In genomic region chr12:45729233-45730115, GRCh38 we compare ENCODE assay signal across 8 cellular contexts. TPM values are rescaled to one million over a fixed set of nuclear protein-coding genes. Genes with fewer than 3 reads are reported as not detected.
DNase-seq lines count a peak whose midpoint lies in the region; ATAC-seq, FAIRE-seq and TF ChIP-seq lines count a peak whose summit lies in the region.

Gene ARID2, plus strand, starts transcription at chr12:45729706. Its CDS starts 131 bp downstream, at chr12:45729837.

- peak within 1 kb of the TSS; percentile 94 for H2BK5ac ChIP-seq in neuronal stem cell (ENCODE audit: low read length)

- peak within 1 kb of the TSS; percentile 96 for H3K4me3 Mint-ChIP-seq in CD8-positive, alpha-beta T cell

- H4K8ac ChIP-seq in neuronal stem cell (ENCODE audit: low read depth, low read length): no peak within 1 kb of the TSS

- intact Hi-C loops in CD8-positive, alpha-beta T cell (cut with DNase I, micrococcal nuclease): loop anchor here (1.0 to 10.0 kb wide), 12 partner anchors 15 to 1978 kb away; partner anchors contain the start of genes ANO6 (in 1 of the 2), RPAP3 (in 1 of the 2), SCAF11 (in 1 of the 2) and SLC38A1 (in 1 of the 2)

- H3K4me1 Mint-ChIP-seq in CD8-positive, alpha-beta T cell (ENCODE audit: low read depth): peaks cover 24% of the 10 kb centered on the region

- peak within 1 kb of the TSS; percentile 84 for H2AK5ac ChIP-seq in neuronal stem cell (ENCODE audit: low read depth, low read length)

- no peaks in the 10 kb centered on the region for H3K9me3 ChIP-seq in CD8-positive, alpha-beta T cell (ENCODE audit: low read length)
- H3K9me3 ChIP-seq in RWPE2 (ENCODE audit: severe bottlenecking) (no peaks in the 10 kb centered on the region), neuronal stem cell (replicated peaks in 1 of 2; ENCODE audit: control insufficient read depth in 2 of 2, insufficient read depth in 1 of 2, low read depth in 1 of 2, low read length in 2 of 2) (no peaks in the 10 kb centered on the region), subcutaneous abdominal adipose tissue (ENCODE audit: control insufficient read depth in 5 of 5, low read length in 5 of 5) (no peaks in the 10 kb centered on the region)

- H2BK120ac ChIP-seq in neuronal stem cell (ENCODE audit: low read depth, low read length): peak within 1 kb of the TSS; percentile 72

- peaks cover 21% of the 10 kb centered on the region for H3K4me1 ChIP-seq in CD8-positive, alpha-beta T cell (ENCODE audit: insufficient read depth, low read length)
- H3K4me1 ChIP-seq in RWPE2 (ENCODE audit: insufficient read depth, poor library complexity, severe bottlenecking): peaks cover 24% of the 10 kb centered on the region
- H3K4me1 ChIP-seq in neuronal stem cell (ENCODE audit: control insufficient read depth in 2 of 2, insufficient read depth in 1 of 2, low read depth in 1 of 2, low read length in 2 of 2): peaks cover 0 to 8% of the 10 kb centered on the region in 2 donors
- peaks cover 5 to 51% (median 43%) of the 10 kb centered on the region in 5 donors for H3K4me1 ChIP-seq in subcutaneous abdominal adipose tissue (ENCODE audit: control insufficient read depth in 5 of 5, insufficient read depth in 5 of 5, low read length in 5 of 5)

- TF ChIP-seq CTCF in CD8-positive, alpha-beta T cell (IDR thresholded peaks at IDR 0.05): no peak
- no peak for TF ChIP-seq CTCF in RWPE2 (IDR thresholded peaks at IDR 0.05; ENCODE audit: poor library complexity, severe bottlenecking)

- WGBS in neuronal stem cell (ENCODE audit: extremely low coverage in 2 of 2, insufficient read length in 2 of 2, insufficient replicate concordance in 1 of 2), 2 donors: no CpG with 5 or more reads among the region's 89 CpGs

- no peak within 1 kb of the TSS for H2BK12ac ChIP-seq in neuronal stem cell (ENCODE audit: low read length)

- no peaks in the 10 kb centered on the region for H3K27me3 ChIP-seq in CD8-positive, alpha-beta T cell (ENCODE audit: insufficient read depth, low read length)
- H3K27me3 ChIP-seq in RWPE2 (ENCODE audit: insufficient read depth, poor library complexity, severe bottlenecking) (no peaks in the 10 kb centered on the region), neuronal stem cell (ENCODE audit: control insufficient read depth in 3 of 3, insufficient read depth in 3 of 3, low read depth in 1 of 3, low read length in 3 of 3) (no peaks in the 10 kb centered on the region), subcutaneous abdominal adipose tissue (ENCODE audit: control insufficient read depth in 5 of 5, insufficient read depth in 4 of 5, low read length in 5 of 5) (no peaks in the 10 kb centered on the region)

- H3K36me3 Mint-ChIP-seq in CD8-positive, alpha-beta T cell: peaks cover 31% of the 10 kb centered on the region

- peak within 1 kb of the TSS; percentile 98 for H3K23ac ChIP-seq in neuronal stem cell (ENCODE audit: low read depth, low read length, poor library complexity)

- H3K27ac ChIP-seq in CD8-positive, alpha-beta T cell (ENCODE audit: low read depth, low read length): peak within 1 kb of the TSS; percentile 90
- peak within 1 kb of the TSS; percentile 93 for H3K27ac ChIP-seq in RWPE2 (ENCODE audit: poor library complexity, severe bottlenecking)
- peak within 1 kb of the TSS; percentile 98 for H3K27ac ChIP-seq in neuronal stem cell (replicated peaks; ENCODE audit: low read length)
- peak within 1 kb of the TSS; percentile 98 for H3K27ac ChIP-seq in subcutaneous abdominal adipose tissue (ENCODE audit: low read depth, low read length)

- no peaks in the 10 kb centered on the region for H3K36me3 ChIP-seq in CD8-positive, alpha-beta T cell (ENCODE audit: insufficient read depth, low read length)
- H3K36me3 ChIP-seq in RWPE2 (ENCODE audit: low read depth) (peaks cover 31% of the 10 kb centered on the region), neuronal stem cell (replicated peaks in 1 of 2; ENCODE audit: control insufficient read depth in 2 of 2, insufficient read depth in 2 of 2, low read length in 2 of 2) (peaks cover 0 to 33% of the 10 kb centered on the region in 2 donors), subcutaneous abdominal adipose tissue (ENCODE audit: control insufficient read depth in 5 of 5, insufficient read depth in 5 of 5, low read length in 5 of 5) (no peaks in the 10 kb centered on the region)

- peak within 1 kb of the TSS; percentile 97 for H3K9ac ChIP-seq in neuronal stem cell (ENCODE audit: low read depth, low read length, poor library complexity)
- peak within 1 kb of the TSS; percentile 93 to 99 (median 96) for H3K9ac ChIP-seq in subcutaneous abdominal adipose tissue (ENCODE audit: low read length in 5 of 5)

- no peak within 1 kb of the TSS for H2BK15ac ChIP-seq in neuronal stem cell (ENCODE audit: low read length)

- H3K27ac Mint-ChIP-seq in CD8-positive, alpha-beta T cell: peak within 1 kb of the TSS; percentile 97

- POLR2A ChIA-PET in CD8-positive, alpha-beta T cell (lab: Charles Lee): interaction anchor here (0.7 to 5.1 kb wide), 11 partner anchors 9 to 642 kb away, joined by 3 to 44 read pairs (median 10); partner anchors contain the start of genes SCAF11 and SLC38A1

- peak within 1 kb of the TSS; percentile 82 for H3K14ac ChIP-seq in neuronal stem cell (ENCODE audit: low read length)

- H3K27me3 Mint-ChIP-seq in CD8-positive, alpha-beta T cell (ENCODE audit: low read depth): no peaks in the 10 kb centered on the region

- FAIRE-seq in frontal cortex (lab: Jason Lieb, UNC): no peak

- CTCF ChIA-PET in CD8-positive, alpha-beta T cell (lab: Charles Lee): interaction anchor here (0.7 to 1.6 kb wide), 5 partner anchors 12 to 260 kb away, joined by 3 to 9 read pairs (median 4); no protein-coding TSS in a partner anchor

- no peaks in the 10 kb centered on the region for H3K9me3 Mint-ChIP-seq in CD8-positive, alpha-beta T cell

- peak; percentile 27 to 82 (median 64) for DNase-seq in CD8-positive, alpha-beta T cell
- DNase-seq in HT1080 (ENCODE audit: low read depth) (peak; percentile 60), RWPE2 (ENCODE audit: low spot score) (peak; percentile 72), frontal cortex (ENCODE audit: low spot score in 2 of 2) (peak; percentile 25 to 71), neuronal stem cell (ENCODE audit: low spot score) (peak; percentile 60)
- DNase-seq in activated naive CD4-positive, alpha-beta T cell (lab: John Stamatoyannopoulos, UW): peak; percentile 55 to 69 (median 61)

- H3K18ac ChIP-seq in neuronal stem cell (ENCODE audit: low read length): peak within 1 kb of the TSS; percentile 100

- peak within 1 kb of the TSS; percentile 87 for H2AFZ ChIP-seq in neuronal stem cell (ENCODE audit: low read length)

- peak; percentile 26 for ATAC-seq in CD8-positive, alpha-beta T cell
- ATAC-seq in GM19468 (IDR thresholded peaks at IDR 0.05; ENCODE audit: extremely low read depth, unreplicated experiment) (peak; percentile 0), RWPE2 (ENCODE audit: low read depth) (peak; percentile 28)

- peak within 1 kb of the TSS; percentile 85 for H3K4me3 ChIP-seq in CD8-positive, alpha-beta T cell (ENCODE audit: low read depth, low read length)
- H3K4me3 ChIP-seq in RWPE2 (ENCODE audit: severe bottlenecking) (peak within 1 kb of the TSS; percentile 69), neuronal stem cell (ENCODE audit: low read length in 2 of 2) (peak within 1 kb of the TSS; percentile 93 to 96), subcutaneous abdominal adipose tissue (ENCODE audit: low read depth in 1 of 5, low read length in 5 of 5) (peak within 1 kb of the TSS; percentile 88 to 96 (median 94))

- H3K79me1 ChIP-seq in neuronal stem cell (ENCODE audit: low read depth, low read length): no peaks in the 10 kb centered on the region

- H3K4me2 ChIP-seq in neuronal stem cell (ENCODE audit: insufficient read depth, low read length, poor library complexity, severe bottlenecking): peak within 1 kb of the TSS; percentile 61

- H3K4ac ChIP-seq in neuronal stem cell (ENCODE audit: low read length): no peak within 1 kb of the TSS

- no peak within 1 kb of the TSS for H4K91ac ChIP-seq in neuronal stem cell (ENCODE audit: low read depth, low read length, poor library complexity)

RNA-seq across cellular contexts. Expression of gene ARID2, which starts in this region (rescaled TPM):
- 10 to 100 TPM; 47.9 to 49.7 TPM for total RNA-seq in CD8-positive, alpha-beta T cell
- total RNA-seq in HT1080 (2014; rRNA removed; shearing (Covaris generic)): 8.8 and 12.8 TPM in 2 replicates
- polyA plus RNA-seq in HT1080 (2015; cell fraction: cytosol; rRNA removed): 6.4 and 8.5 TPM in 2 replicates
- polyA plus RNA-seq in HT1080 (2015; cell fraction: nucleus; rRNA removed): 16.7 and 17.3 TPM in 2 replicates
- 35.9 TPM for total RNA-seq in frontal cortex
- 23.2 TPM for polyA plus RNA-seq in neuronal stem cell (2013, experiment 1 of 2)
- polyA plus RNA-seq in neuronal stem cell (2013, experiment 2 of 2): 23.9 TPM

Comparison
In these comparisons a context has a peak if more than half of its experiments do, and no peak if none do; other contexts are left out.
1. Peak in every context shown above with its lines: DNase-seq, ATAC-seq, H3K4me3 ChIP-seq and H3K27ac ChIP-seq.